25 cellular contexts compared by ENCODE assay signal in the genomic region with DNA sequence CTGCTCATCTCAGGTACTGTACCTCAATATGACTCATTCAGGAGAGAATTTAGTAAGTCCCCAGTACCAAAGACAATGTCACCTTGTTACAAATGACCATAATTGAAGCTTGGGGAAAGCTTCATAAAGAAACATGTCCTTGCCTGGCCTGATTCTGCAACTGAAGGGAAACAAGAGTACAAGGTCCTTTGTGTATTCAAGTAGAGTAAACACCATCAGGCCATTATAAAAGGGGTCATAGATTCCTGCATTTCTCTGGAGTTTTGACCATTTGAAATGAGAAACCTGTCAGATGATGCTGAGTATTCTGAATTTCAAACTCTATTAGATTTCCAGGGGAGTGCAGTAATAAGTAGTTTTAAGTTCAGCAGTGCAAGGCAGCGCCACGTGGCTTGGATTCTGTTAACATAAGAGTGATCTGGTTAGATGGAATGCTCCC.
DNase-seq lines count a peak whose midpoint lies in the region; ATAC-seq and TF ChIP-seq lines count a peak whose summit lies in the region.
"Had no signal": no experiment of that assay in that cellular context is flagged by ENCODE, and none has a peak within 500 bp of the region (broad histone marks: within the 10 kb centered on the region; RNA-seq: fewer than 3 reads in every experiment).

No MANE protein-coding gene starts in this region.

- H3K27me3 ChIP-seq in hepatocyte, result no peaks in the 10 kb centered on the region
- H3K27me3 ChIP-seq: foreskin keratinocyte, heart right ventricle, sigmoid colon, SJSA1 had no signal

- no peak overlapping the region for H3K4me3 ChIP-seq in hepatocyte
- no peak overlapping the region for H3K4me3 ChIP-seq in skeletal muscle cell (ENCODE audit: low read depth, low read length)
- H3K4me3 ChIP-seq: HAP-1, heart right ventricle, sigmoid colon, SJSA1 had no signal

- H3K4me2 ChIP-seq in hepatocyte, result peak overlapping the region; percentile 13
- H3K4me2 ChIP-seq: KMS-11 had no signal

- H3K4me3 Mint-ChIP-seq in activated CD8-positive, alpha-beta memory T cell treated with anti-CD3 and anti-CD28 coated beads, Interleukin-2, amount 10 ng/mL, durations not matched to agents 7 days and 5 days, result no peak overlapping the region
- H3K4me3 Mint-ChIP-seq: activated CD8-positive, alpha-beta T cell treated with anti-CD3 and anti-CD28 coated beads for 36 hours; CD4-positive, CD25-positive, alpha-beta regulatory T cell; memory B cell had no signal

- no peaks in the 10 kb centered on the region for H4K20me1 ChIP-seq in hepatocyte (ENCODE audit: insufficient read depth, poor library complexity, severe bottlenecking)

- WGBS in hepatocyte (ENCODE audit: low lambda C conversion rate, missing lambda C conversion rate), result 68% methylated on average over 2 of the region's 2 CpGs

- peaks cover 6% of the 10 kb centered on the region for H3K4me1 ChIP-seq in hepatocyte (ENCODE audit: insufficient read depth)
- H3K4me1 ChIP-seq: foreskin keratinocyte, HAP-1, heart right ventricle, sigmoid colon, SJSA1 had no signal

- no peak for ATAC-seq in HG03139 (IDR thresholded peaks at IDR 0.05; ENCODE audit: unreplicated experiment)
- ATAC-seq in HG03280 (IDR thresholded peaks at IDR 0.05; ENCODE audit: unreplicated experiment), result no peak
- no peak for ATAC-seq in activated CD8-positive, alpha-beta memory T cell treated with anti-CD3 and anti-CD28 coated beads, Interleukin-2, amount 10 ng/mL, durations not matched to agents 7 days and 5 days
- ATAC-seq: activated CD8-positive, alpha-beta T cell treated with anti-CD3 and anti-CD28 coated beads for 36 hours; activated naive CD4-positive, alpha-beta T cell treated with anti-CD3 and anti-CD28 coated beads, Interleukin-2, amount 50 U/mL, for 72 hours; foreskin keratinocyte; heart right ventricle had no signal

- no peaks in the 10 kb centered on the region for H3K9me2 ChIP-seq in hepatocyte (replicated peaks; ENCODE audit: insufficient read depth)

- H3K27ac ChIP-seq in hepatocyte, result peak overlapping the region; percentile 29
- H3K27ac ChIP-seq: foreskin keratinocyte, heart right ventricle, KMS-11, sigmoid colon, SJSA1 had no signal

- H3K27ac Mint-ChIP-seq in activated CD8-positive, alpha-beta memory T cell treated with anti-CD3 and anti-CD28 coated beads, Interleukin-2, amount 10 ng/mL, durations not matched to agents 7 days and 5 days, result no peak overlapping the region
- H3K27ac Mint-ChIP-seq: activated CD8-positive, alpha-beta T cell treated with anti-CD3 and anti-CD28 coated beads for 36 hours; activated naive CD4-positive, alpha-beta T cell treated with anti-CD3 and anti-CD28 coated beads, Interleukin-2, amount 50 U/mL, for 72 hours; CD4-positive, CD25-positive, alpha-beta regulatory T cell; memory B cell had no signal

- no peaks in the 10 kb centered on the region for H3K79me2 ChIP-seq in hepatocyte

- DNase-seq in NCI-H146 (lab: John Stamatoyannopoulos, UW) (peak; percentile 31), NCI-H146 treated with DMSO at 0.1 percent for 48 hours (lab: John Stamatoyannopoulos, UW; ENCODE audit: unreplicated experiment) (no peak), NCI-H748 (lab: John Stamatoyannopoulos, UW; ENCODE audit: unreplicated experiment) (peak; percentile 76), hepatocyte (ENCODE audit: low spot score) (peak; percentile 41), skeletal muscle cell (ENCODE audit: low read depth) (peak; percentile 8)
- no peak for DNase-seq in activated CD8-positive, alpha-beta memory T cell treated with anti-CD3 and anti-CD28 coated beads, Interleukin-2, amount 10 ng/mL, durations not matched to agents 7 days and 5 days
- DNase-seq: activated CD4-positive, CD25-positive, alpha-beta regulatory T cell treated with anti-CD3 and anti-CD28 coated beads, Interleukin-2, amount 50 U/mL, for 72 hours; activated CD8-positive, alpha-beta T cell treated with anti-CD3 and anti-CD28 coated beads for 36 hours; anterior cingulate cortex; CD4-positive, CD25-positive, alpha-beta regulatory T cell; EL; foreskin keratinocyte; heart right ventricle; NCI-H1694 treated with DMSO at 0.1 percent for 48 hours; NCI-H524 treated with DMSO at 0.1 percent for 48 hours; posterior cingulate gyrus; sigmoid colon; stimulated activated naive CD4-positive, alpha-beta T cell treated with Interleukin-2 at 50 U/mL for 16 hours had no signal

- no peak for TF ChIP-seq CTCF in hepatocyte (IDR thresholded peaks at IDR 0.05; ENCODE audit: poor library complexity)

- H2AFZ ChIP-seq in hepatocyte, result no peak overlapping the region

- no peaks in the 10 kb centered on the region for H3K9me3 ChIP-seq in hepatocyte (ENCODE audit: low read depth)
- H3K9me3 ChIP-seq: HAP-1, sigmoid colon, SJSA1 had no signal

- no peaks in the 10 kb centered on the region for H3K4me1 Mint-ChIP-seq in activated CD8-positive, alpha-beta memory T cell treated with anti-CD3 and anti-CD28 coated beads, Interleukin-2, amount 10 ng/mL, durations not matched to agents 7 days and 5 days
- H3K4me1 Mint-ChIP-seq: CD4-positive, CD25-positive, alpha-beta regulatory T cell; memory B cell had no signal

- CTCF ChIA-PET in activated CD8-positive, alpha-beta memory T cell treated with anti-CD3 and anti-CD28 coated beads, Interleukin-2, amount 10 ng/mL, durations not matched to agents 7 days and 5 days (lab: Charles Lee), result no interaction called here

- H3K9me3 Mint-ChIP-seq in activated CD8-positive, alpha-beta memory T cell treated with anti-CD3 and anti-CD28 coated beads, Interleukin-2, amount 10 ng/mL, durations not matched to agents 7 days and 5 days (ENCODE audit: low read depth), result peaks cover 6% of the 10 kb centered on the region

- H3K27me3 Mint-ChIP-seq in activated CD8-positive, alpha-beta memory T cell treated with anti-CD3 and anti-CD28 coated beads, Interleukin-2, amount 10 ng/mL, durations not matched to agents 7 days and 5 days, result no peaks in the 10 kb centered on the region
- H3K27me3 Mint-ChIP-seq: activated CD8-positive, alpha-beta T cell treated with anti-CD3 and anti-CD28 coated beads for 36 hours; CD4-positive, CD25-positive, alpha-beta regulatory T cell; memory B cell had no signal

- no peaks in the 10 kb centered on the region for H3K36me3 Mint-ChIP-seq in activated CD8-positive, alpha-beta memory T cell treated with anti-CD3 and anti-CD28 coated beads, Interleukin-2, amount 10 ng/mL, durations not matched to agents 7 days and 5 days
- H3K36me3 Mint-ChIP-seq: CD4-positive, CD25-positive, alpha-beta regulatory T cell; memory B cell had no signal

- H3K36me3 ChIP-seq in hepatocyte (replicated peaks; ENCODE audit: insufficient read depth, low read depth), result no peaks in the 10 kb centered on the region
- H3K36me3 ChIP-seq: HAP-1, heart right ventricle, sigmoid colon, SJSA1 had no signal

Comparison
In these comparisons a context has a peak if more than half of its experiments do, and no peak if none do; other contexts are left out.
1. DNase-seq: peak in NCI-H146 (single experiment), NCI-H748 (single experiment), hepatocyte (single experiment) and skeletal muscle cell (single experiment); none in NCI-H146 treated with DMSO at 0.1 percent for 48 hours (single experiment) and activated CD8-positive, alpha-beta memory T cell treated with anti-CD3 and anti-CD28 coated beads, Interleukin-2, amount 10 ng/mL, durations not matched to agents 7 days and 5 days (single experiment).